ENCODE assay signal across 23 cellular contexts in genomic region chr7:102927303-102927933, GRCh38. TPM values are rescaled to one million over a fixed set of nuclear protein-coding genes. Genes with fewer than 3 reads are reported as not detected.
DNase-seq lines count a peak whose midpoint lies in the region; ATAC-seq and TF ChIP-seq lines count a peak whose summit lies in the region.
"Had no signal": no experiment of that assay in that cellular context is flagged by ENCODE, and none has a peak within 500 bp of the region (broad histone marks: within the 10 kb centered on the region; RNA-seq: fewer than 3 reads in every experiment).

No MANE protein-coding gene starts in this region.

- no peak overlapping the region for H3T11ph ChIP-seq in H9 (ENCODE audit: low read length)

- no peak overlapping the region for H3K23ac ChIP-seq in H9 (ENCODE audit: insufficient read length, low read depth, low read length)

- H3K79me1 ChIP-seq in H9 (ENCODE audit: insufficient read depth, low read depth, low read length, poor library complexity, severe bottlenecking) = no peaks in the 10 kb centered on the region

- H3K27ac ChIP-seq in smooth muscle cell (ENCODE audit: low read depth) (no peak overlapping the region), H9 (ENCODE audit: insufficient read length, low read depth, low read length) (no peak overlapping the region)
- H3K27ac ChIP-seq: BLaER1 treated with 17β-estradiol and CSF1 and Interleukin-3, amounts not matched to agents 10 nM and 100 nM; left lung; prostate gland; tibial artery had no signal

- H2AFZ ChIP-seq in smooth muscle cell (ENCODE audit: low read depth) (no peak overlapping the region), H9 (ENCODE audit: low read length) (no peak overlapping the region)

- H2BK12ac ChIP-seq in H9 (ENCODE audit: insufficient read length, low read depth, low read length) = no peak overlapping the region

- no peak overlapping the region for H3K27ac Mint-ChIP-seq in H9
- no peak overlapping the region for H3K27ac Mint-ChIP-seq in activated naive CD4-positive, alpha-beta T cell treated with anti-CD3 and anti-CD28 coated beads, Interleukin-2, amount 50 U/mL, for 72 hours
- H3K27ac Mint-ChIP-seq: activated naive CD4-positive, alpha-beta T cell treated with anti-CD3 and anti-CD28 coated beads, Interleukin-2, amount 50 U/mL, for 24 hours; activated T-helper 1 cell treated with anti-CD3 and anti-CD28 coated beads, Interleukin-12 subunit alpha, Interleukin-12 subunit beta, Interleukin-2, Interleukin-4 antibody, amounts not matched to agents 30 ng/mL and 10 ng/mL and 1 ng/mL, durations not matched to agents 14 hours and 24 hours and 36 hours; effector memory CD8-positive, alpha-beta T cell had no signal

- H3K4me2 ChIP-seq in smooth muscle cell (peak overlapping the region; percentile 11), H9 (ENCODE audit: insufficient read depth, insufficient read length, low read length) (no peak overlapping the region)
- H3K4me2 ChIP-seq: BLaER1 treated with 17β-estradiol and CSF1 and Interleukin-3, amounts not matched to agents 10 nM and 100 nM had no signal

- no peak overlapping the region for H3K14ac ChIP-seq in H9 (ENCODE audit: insufficient read depth, low read length)

- no peaks in the 10 kb centered on the region for H3K79me2 ChIP-seq in smooth muscle cell (ENCODE audit: low read depth)
- no peaks in the 10 kb centered on the region for H3K79me2 ChIP-seq in H9 (ENCODE audit: insufficient read depth, low read length)

- H3K4me1 ChIP-seq in smooth muscle cell (ENCODE audit: low read depth) (peaks cover 12% of the 10 kb centered on the region), H9 (ENCODE audit: insufficient read depth, low read length) (no peaks in the 10 kb centered on the region; the same call in 1 of the 2 replicates)
- H3K4me1 ChIP-seq: BLaER1 treated with 17β-estradiol and CSF1 and Interleukin-3, amounts not matched to agents 10 nM and 100 nM; left lung; prostate gland had no signal

- H3K4me3 ChIP-seq in fibroblast of pulmonary artery (replicated peaks; ENCODE audit: low read depth, low read length) (no peak overlapping the region), smooth muscle cell (no peak overlapping the region)
- H3K4me3 ChIP-seq: BLaER1 treated with 17β-estradiol and CSF1 and Interleukin-3, amounts not matched to agents 10 nM and 100 nM; left lung; prostate gland; tibial artery had no signal

- no peaks in the 10 kb centered on the region for H3K23me2 ChIP-seq in H9 (ENCODE audit: insufficient read length, low read depth, low read length, poor library complexity, severe bottlenecking)

- no peak overlapping the region for H3K56ac ChIP-seq in H9 (ENCODE audit: insufficient read length, low read depth, low read length)

- H3K9ac ChIP-seq in smooth muscle cell (ENCODE audit: low read depth) (no peak overlapping the region), H9 (ENCODE audit: extremely low read depth, insufficient read length, low read length) (no peak overlapping the region)
- H3K9ac ChIP-seq: BLaER1 treated with 17β-estradiol and CSF1 and Interleukin-3, amounts not matched to agents 10 nM and 100 nM had no signal

- H2BK15ac ChIP-seq in H9 (ENCODE audit: low read depth, low read length) = no peak overlapping the region

- no peaks in the 10 kb centered on the region for H4K20me1 ChIP-seq in smooth muscle cell (ENCODE audit: low read depth)
- no peaks in the 10 kb centered on the region for H4K20me1 ChIP-seq in H9 (ENCODE audit: control insufficient read depth, insufficient read depth, insufficient read length)
- H4K20me1 ChIP-seq: BLaER1 treated with 17β-estradiol and CSF1 and Interleukin-3, amounts not matched to agents 10 nM and 100 nM had no signal

- peaks cover 30 to 32% of the 10 kb centered on the region in 2 experiments for H3K4me1 Mint-ChIP-seq in H9
- H3K4me1 Mint-ChIP-seq: activated naive CD4-positive, alpha-beta T cell treated with anti-CD3 and anti-CD28 coated beads, Interleukin-2, amount 50 U/mL, for 24 hours had no signal

- H2AK5ac ChIP-seq in H9 (ENCODE audit: insufficient read length, low read length) = no peak overlapping the region

- H3K27me3 ChIP-seq in smooth muscle cell (ENCODE audit: low read depth) = no peaks in the 10 kb centered on the region
- H3K27me3 ChIP-seq in H9 (ENCODE audit: insufficient read depth, low read length) = no peaks in the 10 kb centered on the region
- H3K27me3 ChIP-seq: BLaER1 treated with 17β-estradiol and CSF1 and Interleukin-3, amounts not matched to agents 10 nM and 100 nM; left lung; tibial artery had no signal

- no peaks in the 10 kb centered on the region for H3K9me3 Mint-ChIP-seq in H9
- no peaks in the 10 kb centered on the region for H3K9me3 Mint-ChIP-seq in activated naive CD4-positive, alpha-beta T cell treated with anti-CD3 and anti-CD28 coated beads, Interleukin-2, amount 50 U/mL, for 72 hours
- H3K9me3 Mint-ChIP-seq: activated naive CD4-positive, alpha-beta T cell treated with anti-CD3 and anti-CD28 coated beads, Interleukin-2, amount 50 U/mL, for 24 hours; activated T-helper 1 cell treated with anti-CD3 and anti-CD28 coated beads, Interleukin-12 subunit alpha, Interleukin-12 subunit beta, Interleukin-2, Interleukin-4 antibody, amounts not matched to agents 30 ng/mL and 10 ng/mL and 1 ng/mL, durations not matched to agents 14 hours and 24 hours and 36 hours; effector memory CD8-positive, alpha-beta T cell had no signal

- peaks cover 7% of the 10 kb centered on the region for H3F3A ChIP-seq in smooth muscle cell (ENCODE audit: low read depth)

- H2BK120ac ChIP-seq in H9 (ENCODE audit: low read depth, low read length, poor library complexity, severe bottlenecking) = no peak overlapping the region

- no peak overlapping the region for H2BK20ac ChIP-seq in H9 (ENCODE audit: low read depth, low read length, poor library complexity, severe bottlenecking)

- H3K4me3 Mint-ChIP-seq in H9 = no peak overlapping the region
- H3K4me3 Mint-ChIP-seq: activated naive CD4-positive, alpha-beta T cell treated with anti-CD3 and anti-CD28 coated beads, Interleukin-2, amount 50 U/mL, for 24 hours; activated T-helper 1 cell treated with anti-CD3 and anti-CD28 coated beads, Interleukin-12 subunit alpha, Interleukin-12 subunit beta, Interleukin-2, Interleukin-4 antibody, amounts not matched to agents 30 ng/mL and 10 ng/mL and 1 ng/mL, durations not matched to agents 14 hours and 24 hours and 36 hours; brain; effector memory CD8-positive, alpha-beta T cell; neural crest cell had no signal

- no peak for ATAC-seq in GM21786 (IDR thresholded peaks at IDR 0.05; ENCODE audit: unreplicated experiment)
- ATAC-seq in activated naive CD4-positive, alpha-beta T cell treated with anti-CD3 and anti-CD28 coated beads, Interleukin-2, amount 50 U/mL, for 72 hours = no peak
- ATAC-seq: effector memory CD8-positive, alpha-beta T cell; left lung had no signal

- TF ChIP-seq CTCF in fibroblast of pulmonary artery (IDR thresholded peaks at IDR 0.05; ENCODE audit: low read length, missing control alignments) (no peak), smooth muscle cell (IDR thresholded peaks at IDR 0.05; ENCODE audit: borderline replicate concordance, insufficient read depth, poor library complexity, severe bottlenecking) (no peak), H9 (conservative IDR thresholded peaks at IDR 0.05) (no peak)

- H3K4ac ChIP-seq in H9 (ENCODE audit: low read depth, low read length) = no peak overlapping the region

- no peak overlapping the region for H3K18ac ChIP-seq in H9 (ENCODE audit: insufficient read length, low read depth, low read length)

- no peaks in the 10 kb centered on the region for H3K36me3 ChIP-seq in smooth muscle cell (ENCODE audit: low read depth)
- H3K36me3 ChIP-seq: BLaER1 treated with 17β-estradiol and CSF1 and Interleukin-3, amounts not matched to agents 10 nM and 100 nM; left lung; prostate gland; tibial artery had no signal

- no peak overlapping the region for H4K8ac ChIP-seq in H9 (replicated peaks; ENCODE audit: insufficient read length, low read depth, low read length)

- WGBS in smooth muscle cell (ENCODE audit: low lambda C conversion rate) = 60% methylated on average over 2 of the region's 2 CpGs
- WGBS in H9 (ENCODE audit: extremely low coverage, insufficient read length, low lambda C conversion rate) = no CpG with 5 or more reads among the region's 2 CpGs

- no peak overlapping the region for H4K5ac ChIP-seq in H9 (ENCODE audit: insufficient read length, low read depth, low read length)

- no peak overlapping the region for H4K91ac ChIP-seq in H9 (ENCODE audit: insufficient read length, low read depth, low read length)

- peak; percentile 49 for DNase-seq in EL
- peak; percentile 82 for DNase-seq in NCI-H226
- peak; percentile 11 for DNase-seq in fibroblast of pulmonary artery (ENCODE audit: low read depth)
- no peak for DNase-seq in smooth muscle cell (lab: John Stamatoyannopoulos, UW; ENCODE audit: unreplicated experiment)
- no peak for DNase-seq in H9
- DNase-seq in activated naive CD4-positive, alpha-beta T cell treated with anti-CD3 and anti-CD28 coated beads, Interleukin-2, amount 50 U/mL, for 72 hours (ENCODE audit: low spot score in 2 of 2) = no peak
- DNase-seq: activated CD4-positive, alpha-beta T cell treated with anti-CD3 and anti-CD28 coated beads for 1 hour; effector memory CD8-positive, alpha-beta T cell; left lung; NCI-H1092; NCI-H510A treated with DMSO at 0.1 percent for 48 hours; small intestine; stimulated activated CD4-positive, alpha-beta T cell treated with anti-CD3 and anti-CD28 coated beads, Interleukin-2, amount 100 ng/mL, for 48 hours; stimulated activated naive CD4-positive, alpha-beta T cell treated with Interleukin-2 at 50 U/mL for 16 hours; tibial artery had no signal

- H3K9me3 ChIP-seq in smooth muscle cell (replicated peaks; ENCODE audit: low read depth) (no peaks in the 10 kb centered on the region), H9 (ENCODE audit: control insufficient read depth, low read depth, low read length) (no peaks in the 10 kb centered on the region)
- H3K9me3 ChIP-seq: BLaER1 treated with 17β-estradiol and CSF1 and Interleukin-3, amounts not matched to agents 10 nM and 100 nM; left lung; prostate gland; tibial artery had no signal

- peaks cover 0 to 8% (median 0%) of the 10 kb centered on the region in 3 experiments; a peak in 2 of 7 replicates for H3K36me3 Mint-ChIP-seq in H9 (ENCODE audit: insufficient read depth in 1 of 3, low read depth in 3 of 3)
- no peaks in the 10 kb centered on the region for H3K36me3 Mint-ChIP-seq in activated naive CD4-positive, alpha-beta T cell treated with anti-CD3 and anti-CD28 coated beads, Interleukin-2, amount 50 U/mL, for 72 hours

- H3K27me3 Mint-ChIP-seq in H9 (ENCODE audit: low read depth) = no peaks in the 10 kb centered on the region
- H3K27me3 Mint-ChIP-seq: activated naive CD4-positive, alpha-beta T cell treated with anti-CD3 and anti-CD28 coated beads, Interleukin-2, amount 50 U/mL, for 24 hours; effector memory CD8-positive, alpha-beta T cell had no signal

- H2BK5ac ChIP-seq in H9 (ENCODE audit: insufficient read length, low read length) = no peak overlapping the region

RNA-seq across cellular contexts. Expression of gene LRRC17, which starts 14.6 kb away (rescaled TPM):
- total RNA-seq in smooth muscle cell (14.7 and 23.0 TPM in 2 replicates), H9 (2021) (2.0 and 2.1 TPM in 2 replicates)
- 5.5 and 6.2 TPM in 2 replicates for polyA plus RNA-seq in smooth muscle cell
- not detected for total RNA-seq in activated naive CD4-positive, alpha-beta T cell treated with anti-CD3 and anti-CD28 coated beads, Interleukin-2, amount 50 U/mL, for 72 hours
- total RNA-seq: activated CD8-positive, alpha-beta memory T cell treated with anti-CD3 and anti-CD28 coated beads for 36 hours; activated T-helper 1 cell treated with anti-CD3 and anti-CD28 coated beads, Interleukin-12 subunit alpha, Interleukin-12 subunit beta, Interleukin-2, Interleukin-4 antibody, amounts not matched to agents 30 ng/mL and 10 ng/mL and 1 ng/mL, durations not matched to agents 14 hours and 24 hours and 36 hours had no signal

Comparison
In these comparisons a context has a peak if more than half of its experiments do, and no peak if none do; other contexts are left out.
1. DNase-seq: peak in EL (single experiment), NCI-H226 (single experiment) and fibroblast of pulmonary artery (single experiment); none in smooth muscle cell (single experiment), H9 (single experiment) and activated naive CD4-positive, alpha-beta T cell treated with anti-CD3 and anti-CD28 coated beads, Interleukin-2, amount 50 U/mL, for 72 hours (0 of 2).